8 cellular contexts compared by ENCODE assay signal in genomic region chr15:84658080-84658787, GRCh38. TPM values are rescaled to one million over a fixed set of nuclear protein-coding genes. Genes with fewer than 3 reads are reported as not detected.
A peak's percentile ranks its signal among the peaks of the same experiment; 100 is the strongest.
DNase-seq lines count a peak whose midpoint lies in the region; ATAC-seq and TF ChIP-seq lines count a peak whose summit lies in the region.

TSS of gene NMB (minus strand) at chr15:84658199. CDS start at chr15:84658152, 47 bp downstream.

- CTCF ChIA-PET in activated naive CD4-positive, alpha-beta T cell treated with anti-CD3 and anti-CD28 coated beads, Interleukin-2, amount 10 ng/mL, durations not matched to agents 7 days and 5 days (lab: Charles Lee) = interaction anchor here (0.7 to 2.4 kb wide), 11 partner anchors 9 to 220 kb away, joined by 3 to 7 read pairs (median 3); partner anchors contain the start of gene SEC11A

- H3K27ac ChIP-seq in suprapubic skin = peak within 1 kb of the TSS; percentile 76

- no peak for TF ChIP-seq POLR2A in suprapubic skin (IDR thresholded peaks at IDR 0.05)

- no peaks in the 10 kb centered on the region for H3K27me3 ChIP-seq in suprapubic skin

- peaks cover 13% of the 10 kb centered on the region for H3K36me3 Mint-ChIP-seq in activated naive CD4-positive, alpha-beta T cell treated with anti-CD3 and anti-CD28 coated beads, Interleukin-2, amount 10 ng/mL, durations not matched to agents 7 days and 5 days

- H3K9ac ChIP-seq in ES-I3 (ENCODE audit: low read depth, low read length) = peak within 1 kb of the TSS; percentile 67

- peak within 1 kb of the TSS; percentile 85 for H3K27ac Mint-ChIP-seq in activated naive CD4-positive, alpha-beta T cell treated with anti-CD3 and anti-CD28 coated beads, Interleukin-2, amount 10 ng/mL, durations not matched to agents 7 days and 5 days

- H3K9me3 Mint-ChIP-seq in activated naive CD4-positive, alpha-beta T cell treated with anti-CD3 and anti-CD28 coated beads, Interleukin-2, amount 10 ng/mL, durations not matched to agents 7 days and 5 days = no peaks in the 10 kb centered on the region

- TF ChIP-seq CTCF in omental fat pad (IDR thresholded peaks at IDR 0.05) = no peak
- peak; percentile 36 to 74 for TF ChIP-seq CTCF in suprapubic skin (IDR thresholded peaks at IDR 0.05)

- H3K4me1 ChIP-seq in ES-I3 (ENCODE audit: insufficient read depth, low read length) (no peaks in the 10 kb centered on the region; the same call in 1 of the 2 replicates), suprapubic skin (peaks cover 37% of the 10 kb centered on the region)

- no peaks in the 10 kb centered on the region for H3K9me3 ChIP-seq in ES-I3 (ENCODE audit: control insufficient read depth, insufficient read depth, low read length)
- H3K9me3 ChIP-seq in suprapubic skin = no peaks in the 10 kb centered on the region

- ATAC-seq in omental fat pad (ENCODE audit: low FRiP score) = peak; percentile 84

- peak; percentile 55 for DNase-seq in H4 (ENCODE audit: low spot score)
- DNase-seq in M059J (ENCODE audit: low read depth) = peak; percentile 68
- peak; percentile 50 for DNase-seq in SK-MEL-5 (ENCODE audit: low read depth, low spot score)
- DNase-seq in activated naive CD4-positive, alpha-beta T cell treated with anti-CD3 and anti-CD28 coated beads, Interleukin-2, amount 10 ng/mL, durations not matched to agents 7 days and 5 days = peak; percentile 88
- DNase-seq in globus pallidus (ENCODE audit: low spot score) = peak; percentile 66
- peak; percentile 50 for DNase-seq in omental fat pad (ENCODE audit: low spot score)
- peak; percentile 85 to 88 for DNase-seq in suprapubic skin (ENCODE audit: low spot score in 2 of 2)

- peak within 1 kb of the TSS; percentile 74 for H3K4me3 ChIP-seq in suprapubic skin

- peaks cover 12% of the 10 kb centered on the region for H3K27me3 Mint-ChIP-seq in activated naive CD4-positive, alpha-beta T cell treated with anti-CD3 and anti-CD28 coated beads, Interleukin-2, amount 10 ng/mL, durations not matched to agents 7 days and 5 days

- H3K4me3 Mint-ChIP-seq in activated naive CD4-positive, alpha-beta T cell treated with anti-CD3 and anti-CD28 coated beads, Interleukin-2, amount 10 ng/mL, durations not matched to agents 7 days and 5 days = peak within 1 kb of the TSS; percentile 70

- 0% methylated on average over 13 of the region's 61 CpGs for WGBS in suprapubic skin

- TF ChIP-seq EP300 in suprapubic skin (IDR thresholded peaks at IDR 0.05) = no peak

- H3K36me3 ChIP-seq in ES-I3 (ENCODE audit: insufficient read depth, low read length) (0 out of 2 replicates have a peak, but pooled peaks cover 3% of the 10 kb centered on the region), suprapubic skin (no peaks in the 10 kb centered on the region)

- H3K4me1 Mint-ChIP-seq in activated naive CD4-positive, alpha-beta T cell treated with anti-CD3 and anti-CD28 coated beads, Interleukin-2, amount 10 ng/mL, durations not matched to agents 7 days and 5 days = peaks cover 42% of the 10 kb centered on the region

- in situ Hi-C loops in SK-MEL-5 (cut with HindIII; ENCODE audit: low pct_unique_long_range_greater_than_20kb, low sequenced_read_pairs) = no loop called here

RNA-seq across cellular contexts. Expression of gene NMB, which starts in this region (rescaled TPM):
- total RNA-seq in H4 (2014; rRNA removed; shearing (Covaris generic)) = 11.3 and 28.5 TPM in 2 replicates
- 3.4 and 7.4 TPM in 2 replicates for total RNA-seq in M059J (2014; rRNA removed; shearing (Covaris generic))
- 2.5 and 5.4 TPM in 2 replicates for total RNA-seq in SK-MEL-5 (2014; rRNA removed; shearing (Covaris generic))
- polyA plus RNA-seq in SK-MEL-5 (2015; cell fraction: cytosol; rRNA removed) = 2.4 and 3.7 TPM in 2 replicates
- polyA plus RNA-seq in SK-MEL-5 (2015; cell fraction: nucleus; rRNA removed) = 0.33 TPM in 1 of 2 replicates, not detected in the other
- total RNA-seq in omental fat pad = 10 to 100 TPM; 18.4 to 89.3 (median 29.9) TPM
- total RNA-seq in suprapubic skin = 1 to 10 TPM; 2.2 to 6.7 (median 3.5) TPM

Comparison
In these comparisons a context has a peak if more than half of its experiments do, and no peak if none do; other contexts are left out.
1. Peak in every context shown above with its lines: DNase-seq, ATAC-seq, H3K4me3 ChIP-seq and H3K27ac ChIP-seq.
2. CTCF ChIP-seq: peak in suprapubic skin (2 of 2); none in omental fat pad (0 of 3).